ENCODE assay signal across 16 cellular contexts in the genomic region with DNA sequence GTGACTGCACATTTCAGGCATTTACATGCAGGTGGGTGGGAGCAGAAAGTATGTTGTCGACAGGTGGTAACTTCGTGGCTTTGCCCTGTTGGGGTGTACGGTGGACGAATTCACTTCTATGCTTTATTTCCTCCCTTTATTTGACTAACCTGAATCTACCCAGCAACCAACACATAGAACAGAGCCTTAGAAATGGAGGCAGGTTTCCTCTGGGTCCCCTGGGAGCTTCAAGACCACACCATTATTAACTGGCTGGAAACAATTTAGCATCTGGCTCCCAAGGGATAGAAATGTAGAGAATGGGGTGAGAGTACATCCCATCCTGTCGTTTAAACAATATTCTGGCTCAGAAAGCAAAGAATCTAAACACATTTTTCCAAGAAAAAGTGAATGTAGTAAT.
"Had no signal": no experiment of that assay in that cellular context is flagged by ENCODE, and none has a peak within 500 bp of the region (broad histone marks: within the 10 kb centered on the region; RNA-seq: fewer than 3 reads in every experiment).

No MANE protein-coding gene starts in this region.

- H3K27me3 ChIP-seq: foreskin keratinocyte, right atrium auricular region, tibial artery had no signal

- H3K36me3 Mint-ChIP-seq: activated naive CD8-positive, alpha-beta T cell treated with anti-CD3 and anti-CD28 coated beads, Interleukin-2, amount 10 ng/mL, durations not matched to agents 7 days and 5 days; brain; natural killer cell had no signal

- DNase-seq: activated CD4-positive, alpha-beta T cell treated with anti-CD3 and anti-CD28 coated beads, Interleukin-2, amount 10 ng/mL, durations not matched to agents 7 days and 5 days; activated CD4-positive, CD25-positive, alpha-beta regulatory T cell; activated CD8-positive, alpha-beta memory T cell treated with anti-CD3 and anti-CD28 coated beads for 24 hours; activated naive CD8-positive, alpha-beta T cell treated with anti-CD3 and anti-CD28 coated beads, Interleukin-2, amount 10 ng/mL, durations not matched to agents 7 days and 5 days; central memory CD4-positive, alpha-beta T cell; effector CD8-positive, alpha-beta T cell; foreskin keratinocyte; mesendoderm; natural killer cell; nucleus accumbens; stimulated activated CD4-positive, alpha-beta T cell treated with anti-CD3 and anti-CD28 coated beads, Interleukin-2, amount 100 ng/mL, for 48 hours; tibial artery had no signal

- H3K4me3 ChIP-seq: right atrium auricular region, tibial artery had no signal

- H3K36me3 ChIP-seq: right atrium auricular region, tibial artery had no signal

- H3K4me3 Mint-ChIP-seq: activated CD4-positive, alpha-beta T cell treated with anti-CD3 and anti-CD28 coated beads, Interleukin-2, amount 10 ng/mL, durations not matched to agents 7 days and 5 days; activated naive CD8-positive, alpha-beta T cell treated with anti-CD3 and anti-CD28 coated beads, Interleukin-2, amount 10 ng/mL, durations not matched to agents 7 days and 5 days; activated T-helper 1 cell treated with anti-CD3 and anti-CD28 coated beads, Interleukin-12 subunit alpha, Interleukin-12 subunit beta, Interleukin-2, Interleukin-4 antibody, amounts not matched to agents 30 ng/mL and 10 ng/mL and 1 ng/mL, durations not matched to agents 14 hours and 24 hours and 36 hours; brain; natural killer cell had no signal

- H3K27ac Mint-ChIP-seq: activated CD4-positive, alpha-beta T cell treated with anti-CD3 and anti-CD28 coated beads, Interleukin-2, amount 10 ng/mL, durations not matched to agents 7 days and 5 days; activated naive CD8-positive, alpha-beta T cell treated with anti-CD3 and anti-CD28 coated beads, Interleukin-2, amount 10 ng/mL, durations not matched to agents 7 days and 5 days; activated T-helper 1 cell treated with anti-CD3 and anti-CD28 coated beads, Interleukin-12 subunit alpha, Interleukin-12 subunit beta, Interleukin-2, Interleukin-4 antibody, amounts not matched to agents 30 ng/mL and 10 ng/mL and 1 ng/mL, durations not matched to agents 14 hours and 24 hours and 36 hours; brain; natural killer cell had no signal

- H3K9me3 ChIP-seq: right atrium auricular region, tibial artery had no signal

- H3K4me1 ChIP-seq: foreskin keratinocyte, tibial artery had no signal

- H3K27me3 Mint-ChIP-seq: stimulated activated naive B cell treated with anti-CD40 and anti-IgM and Interleukin-4, amounts not matched to agents 10 μg/mL and 1 μg/mL and 100 μg/mL, for 72 hours had no signal

- H3K27ac ChIP-seq: foreskin keratinocyte, right atrium auricular region, tibial artery had no signal

- H3K9me3 Mint-ChIP-seq: activated CD4-positive, alpha-beta T cell treated with anti-CD3 and anti-CD28 coated beads, Interleukin-2, amount 10 ng/mL, durations not matched to agents 7 days and 5 days; activated naive CD8-positive, alpha-beta T cell treated with anti-CD3 and anti-CD28 coated beads, Interleukin-2, amount 10 ng/mL, durations not matched to agents 7 days and 5 days; activated T-helper 1 cell treated with anti-CD3 and anti-CD28 coated beads, Interleukin-12 subunit alpha, Interleukin-12 subunit beta, Interleukin-2, Interleukin-4 antibody, amounts not matched to agents 30 ng/mL and 10 ng/mL and 1 ng/mL, durations not matched to agents 14 hours and 24 hours and 36 hours; natural killer cell had no signal

- ATAC-seq: foreskin keratinocyte, natural killer cell had no signal
